ENCODE assay signal across 23 cellular contexts in the genomic region with DNA sequence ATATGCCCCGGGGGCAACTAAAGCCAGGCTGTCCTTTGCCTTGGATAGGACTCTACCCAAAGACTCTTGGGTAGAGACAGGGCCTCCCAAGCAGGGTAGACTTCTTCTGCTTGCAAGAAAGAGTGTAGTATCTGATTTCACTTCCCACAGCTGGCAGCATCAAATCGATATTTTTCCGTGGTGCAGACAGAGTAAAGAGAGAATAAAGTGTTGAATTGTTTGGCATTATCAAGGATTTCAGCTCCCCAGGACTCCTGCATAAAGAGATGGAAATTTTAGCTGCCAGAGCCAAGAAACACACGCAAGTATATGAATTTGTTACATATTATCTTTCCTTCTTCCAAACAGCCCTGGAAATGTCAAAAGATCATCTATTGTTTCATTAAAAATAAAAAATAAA.
DNase-seq lines count a peak whose midpoint lies in the region; ATAC-seq and TF ChIP-seq lines count a peak whose summit lies in the region.
"Had no signal": no experiment of that assay in that cellular context is flagged by ENCODE, and none has a peak within 500 bp of the region (broad histone marks: within the 10 kb centered on the region; RNA-seq: fewer than 3 reads in every experiment).

No MANE protein-coding gene starts in this region.

- peak overlapping the region; percentile 2 for H3K27ac Mint-ChIP-seq in MCF 10A (ENCODE audit: low read depth, unreplicated experiment)
- H3K27ac Mint-ChIP-seq: activated CD4-positive, alpha-beta T cell treated with anti-CD3 and anti-CD28 coated beads, Interleukin-2, amount 10 ng/mL, durations not matched to agents 7 days and 5 days; CD4-positive, alpha-beta T cell; GM23338; neural progenitor cell; T-helper 2 cell treated with Interferon-gamma antibody and Interleukin-4, amounts not matched to agents 5 μg/mL and 100 μg/mL, for 36 hours had no signal

- no peaks in the 10 kb centered on the region for H3K4me1 ChIP-seq in breast epithelium
- peaks cover 11% of the 10 kb centered on the region for H3K4me1 ChIP-seq in mammary epithelial cell (ENCODE audit: insufficient read depth, low read length)
- H3K4me1 ChIP-seq in mesodermal cell (ENCODE audit: control insufficient read depth, insufficient read depth, low read length, poor library complexity, severe bottlenecking) = peaks cover 35% of the 10 kb centered on the region
- H3K4me1 ChIP-seq in thyroid gland = peaks cover 28 to 46% of the 10 kb centered on the region in 2 donors
- H3K4me1 ChIP-seq: neural progenitor cell, upper lobe of right lung had no signal

- H3K9me3 ChIP-seq in breast epithelium = no peaks in the 10 kb centered on the region
- no peaks in the 10 kb centered on the region for H3K9me3 ChIP-seq in mammary epithelial cell (replicated peaks; ENCODE audit: insufficient read depth, low read length)
- no peaks in the 10 kb centered on the region for H3K9me3 ChIP-seq in mesodermal cell (ENCODE audit: control insufficient read depth, low read length)
- no peaks in the 10 kb centered on the region for H3K9me3 ChIP-seq in thyroid gland
- H3K9me3 ChIP-seq: gastroesophageal sphincter, upper lobe of right lung had no signal

- BruUV-seq in MCF 10A (replicated peaks; lab: Mats Ljungman, UMichigan) (no TSS peak), mammary epithelial cell (replicated peaks; lab: Mats Ljungman, UMichigan) (no TSS peak)

- no peaks in the 10 kb centered on the region for H3K79me2 ChIP-seq in mammary epithelial cell (ENCODE audit: insufficient read depth, low read length)

- no peaks in the 10 kb centered on the region for H3K36me3 Mint-ChIP-seq in MCF 10A (ENCODE audit: insufficient read depth, unreplicated experiment)

- H3K27ac ChIP-seq in breast epithelium = peak overlapping the region in 1 of 2 donors; percentile 48
- no peak overlapping the region for H3K27ac ChIP-seq in mammary epithelial cell (ENCODE audit: insufficient read depth, low read depth, low read length)
- H3K27ac ChIP-seq in mesodermal cell (ENCODE audit: low read depth, low read length, severe bottlenecking) = peak overlapping the region; percentile 59
- peak overlapping the region in 2 of 3 donors; percentile 18 to 42 for H3K27ac ChIP-seq in thyroid gland
- H3K27ac ChIP-seq: epithelial cell of prostate, neural progenitor cell, upper lobe of right lung, WERI-Rb-1 had no signal

- H3K36me3 ChIP-seq in breast epithelium = no peaks in the 10 kb centered on the region
- H3K36me3 ChIP-seq in mammary epithelial cell (ENCODE audit: insufficient read depth, low read length) = no peaks in the 10 kb centered on the region
- H3K36me3 ChIP-seq in mesodermal cell (ENCODE audit: control insufficient read depth, insufficient read depth, low read length) = no peaks in the 10 kb centered on the region
- no peaks in the 10 kb centered on the region for H3K36me3 ChIP-seq in thyroid gland
- H3K36me3 ChIP-seq: gastroesophageal sphincter, neural progenitor cell, upper lobe of right lung, WERI-Rb-1 had no signal

- intact Hi-C loops in MCF 10A (cut with micrococcal nuclease) = no loop called here
- intact Hi-C loops in breast epithelium (cut with DNase I; ENCODE audit: low total_unique reads) = no loop called here
- intact Hi-C loops in mammary epithelial cell (cut with micrococcal nuclease) = no loop called here
- intact Hi-C loops in thyroid gland (cut with DNase I) = no loop called here

- 27% methylated on average over 4 of the region's 4 CpGs for WGBS in mammary epithelial cell (ENCODE audit: low coverage, missing lambda C conversion rate)
- 69 to 72% methylated on average over 1 to 3 of the region's 4 CpGs for WGBS in mesodermal cell (ENCODE audit: insufficient coverage in 2 of 2), 2 experiments
- WGBS in thyroid gland, 2 donors = 84 to 85% methylated on average over 4 of the region's 4 CpGs

- no peak overlapping the region for H3K4me3 ChIP-seq in breast epithelium
- no peak overlapping the region for H3K4me3 ChIP-seq in mammary epithelial cell (replicated peaks in 1 of 3; ENCODE audit: insufficient read depth in 1 of 3, low read depth in 2 of 3, low read length in 3 of 3)
- H3K4me3 ChIP-seq in mesodermal cell (ENCODE audit: extremely low read depth, insufficient read depth, low read length, poor library complexity, severe bottlenecking) = no peak overlapping the region
- no peak overlapping the region for H3K4me3 ChIP-seq in thyroid gland (replicated peaks in 1 of 3)
- H3K4me3 ChIP-seq: gastroesophageal sphincter, GM23338, K562, neural progenitor cell, upper lobe of right lung had no signal

- H4K20me1 ChIP-seq in mammary epithelial cell (ENCODE audit: insufficient read depth, low read length) = no peaks in the 10 kb centered on the region

- DNase-seq in MCF 10A (ENCODE audit: unreplicated experiment) (no peak), breast epithelium (ENCODE audit: low spot score in 2 of 2) (no peak), mammary epithelial cell (no peak), thyroid gland (no peak), globus pallidus (ENCODE audit: low spot score) (no peak), NCI-H82 treated with DMSO at 0.1 percent for 48 hours (lab: John Stamatoyannopoulos, UW; ENCODE audit: unreplicated experiment) (no peak)
- DNase-seq: activated CD4-positive, alpha-beta T cell treated with anti-CD3 and anti-CD28 coated beads, Interleukin-2, amount 10 ng/mL, durations not matched to agents 7 days and 5 days; activated naive CD4-positive, alpha-beta T cell; activated T-cell treated with anti-CD3 and anti-CD28 coated beads, Interleukin-2, amount 50 U/mL, for 48 hours; caudate nucleus; CD4-positive, alpha-beta T cell; DMS153; NCI-H748 treated with DMSO at 0.1 percent for 48 hours; upper lobe of right lung; WERI-Rb-1 had no signal

- H2AFZ ChIP-seq in mammary epithelial cell (ENCODE audit: low read depth, low read length) = peak overlapping the region; percentile 65
- H2AFZ ChIP-seq: GM23338, neural progenitor cell had no signal

- in situ Hi-C loops in mammary epithelial cell (cut with MboI; ENCODE audit: low sequenced_read_pairs in 2 of 2) = no loop called here

- peak overlapping the region; percentile 50 for H3K4me2 ChIP-seq in mammary epithelial cell (ENCODE audit: insufficient read depth, low read depth, low read length)
- H3K4me2 ChIP-seq: GM23338, neural progenitor cell had no signal

- H3K27me3 Mint-ChIP-seq in MCF 10A (ENCODE audit: insufficient read depth, unreplicated experiment) = no peaks in the 10 kb centered on the region

- H3K4me3 Mint-ChIP-seq in MCF 10A (ENCODE audit: unreplicated experiment) = no peak overlapping the region
- H3K4me3 Mint-ChIP-seq: activated CD4-positive, alpha-beta T cell treated with anti-CD3 and anti-CD28 coated beads, Interleukin-2, amount 10 ng/mL, durations not matched to agents 7 days and 5 days; CD4-positive, alpha-beta T cell; GM23338; neural progenitor cell; T-helper 2 cell treated with Interferon-gamma antibody and Interleukin-4, amounts not matched to agents 5 μg/mL and 100 μg/mL, for 36 hours had no signal

- POLR2A ChIA-PET in MCF 10A (lab: Yijun Ruan, JAX) = interaction anchor here (0.6 to 1.5 kb wide), 6 partner anchors 11 to 465 kb away, joined by 3 to 12 read pairs (median 5); a partner anchor contains a TSS

- ATAC-seq in GM21381 (IDR thresholded peaks at IDR 0.05; ENCODE audit: unreplicated experiment) = no peak
- ATAC-seq: GM23338, K562 had no signal

- H3K9ac ChIP-seq in mammary epithelial cell (ENCODE audit: insufficient read depth, low read length) = no peak overlapping the region
- H3K9ac ChIP-seq: neural progenitor cell had no signal

- no peaks in the 10 kb centered on the region for H3K9me3 Mint-ChIP-seq in MCF 10A (ENCODE audit: unreplicated experiment)
- H3K9me3 Mint-ChIP-seq: activated CD4-positive, alpha-beta T cell treated with anti-CD3 and anti-CD28 coated beads, Interleukin-2, amount 10 ng/mL, durations not matched to agents 7 days and 5 days; CD4-positive, alpha-beta T cell; GM23338; neural progenitor cell; T-helper 2 cell treated with Interferon-gamma antibody and Interleukin-4, amounts not matched to agents 5 μg/mL and 100 μg/mL, for 36 hours had no signal

- no peaks in the 10 kb centered on the region for H3K27me3 ChIP-seq in breast epithelium
- no peaks in the 10 kb centered on the region for H3K27me3 ChIP-seq in mammary epithelial cell (ENCODE audit: insufficient read depth, low read length)
- H3K27me3 ChIP-seq in thyroid gland = no peaks in the 10 kb centered on the region
- H3K27me3 ChIP-seq: gastroesophageal sphincter, neural progenitor cell, upper lobe of right lung had no signal

- dilution Hi-C loops in mammary epithelial cell (cut with HindIII; ENCODE audit: low sequenced_read_pairs) = loop anchor here (5.0 kb wide), 1 partner anchor 76 kb away; no protein-coding TSS in a partner anchor

- H3K4me1 Mint-ChIP-seq in MCF 10A (ENCODE audit: insufficient read depth, unreplicated experiment) = peaks cover 15% of the 10 kb centered on the region
- H3K4me1 Mint-ChIP-seq: activated CD4-positive, alpha-beta T cell treated with anti-CD3 and anti-CD28 coated beads, Interleukin-2, amount 10 ng/mL, durations not matched to agents 7 days and 5 days had no signal

- CTCF ChIA-PET in MCF 10A (lab: Yijun Ruan, JAX) = interaction anchor here (0.6 to 1.9 kb wide), 4 partner anchors 44 to 209 kb away, joined by 3 to 7 read pairs (median 3); no protein-coding TSS in a partner anchor
- CTCF ChIA-PET in mammary epithelial cell (lab: Charles Lee; ENCODE audit: low non-redundant PET) = interaction anchor here (0.6 to 1.0 kb wide), 2 partner anchors 128 to 137 kb away, joined by 4 to 5 read pairs; a partner anchor contains a TSS

- no peak for TF ChIP-seq CTCF in MCF 10A (IDR thresholded peaks at IDR 0.05; ENCODE audit: unreplicated experiment)
- no peak for TF ChIP-seq CTCF in breast epithelium (IDR thresholded peaks at IDR 0.05)
- no peak for TF ChIP-seq CTCF in mammary epithelial cell (conservative IDR thresholded peaks at IDR 0.05 in 1 of 2, IDR thresholded peaks at IDR 0.05 in 1 of 2; ENCODE audit: extremely low read depth in 1 of 2, insufficient read depth in 1 of 2, low read depth in 1 of 2, low read length in 2 of 2)
- TF ChIP-seq CTCF in thyroid gland (IDR thresholded peaks at IDR 0.05) = no peak

- TF ChIP-seq POLR2A in breast epithelium (IDR thresholded peaks at IDR 0.05) (no peak), thyroid gland (IDR thresholded peaks at IDR 0.05) (no peak)
